Comparison of ENCODE assay signal across 17 cellular contexts in the genomic region with DNA sequence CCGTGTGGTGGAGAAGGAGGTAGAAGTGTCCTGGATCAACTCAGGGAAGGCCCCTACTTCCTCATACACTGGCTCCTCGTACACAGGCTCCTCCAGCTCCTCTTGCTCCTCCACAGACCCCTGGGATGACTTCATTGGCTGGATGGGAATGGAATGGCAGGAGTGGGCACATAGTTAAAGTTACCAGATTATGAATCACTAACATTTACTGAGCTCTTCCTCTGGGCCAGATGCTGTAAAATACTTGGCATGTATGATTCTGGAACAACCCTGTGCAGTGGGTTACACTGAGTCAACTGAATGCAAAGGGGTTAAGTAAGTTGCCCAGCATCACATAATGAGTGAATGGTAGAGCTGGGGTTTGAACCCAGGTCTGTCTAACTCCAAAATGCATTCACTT. TPM values are rescaled to one million over a fixed set of nuclear protein-coding genes. Genes with fewer than 3 reads are reported as not detected.
DNase-seq lines count a peak whose midpoint lies in the region; ATAC-seq, FAIRE-seq and TF ChIP-seq lines count a peak whose summit lies in the region.
"Had no signal": no experiment of that assay in that cellular context is flagged by ENCODE, and none has a peak within 500 bp of the region (broad histone marks: within the 10 kb centered on the region; RNA-seq: fewer than 3 reads in every experiment).

No MANE protein-coding gene starts in this region.

- peak overlapping the region; percentile 77 for H3K14ac ChIP-seq in IMR-90 (replicated peaks; ENCODE audit: low read depth, low read length)

- H3K9me1 ChIP-seq in IMR-90 (ENCODE audit: insufficient read depth, low read length) = peaks cover 3% of the 10 kb centered on the region; the same call in 1 of the 2 replicates

- no CpG with 5 or more reads among the region's 2 CpGs for WGBS in IMR-90 (ENCODE audit: extremely low coverage in 2 of 2, insufficient read length in 1 of 2), 2 experiments

- peak overlapping the region; percentile 93 for H2AK5ac ChIP-seq in IMR-90 (ENCODE audit: low read depth, low read length)

- TF ChIP-seq RAD21 in IMR-90 (IDR thresholded peaks at IDR 0.05; ENCODE audit: low read length) = no peak

- H2BK20ac ChIP-seq in IMR-90 (ENCODE audit: low read depth, low read length) = peak overlapping the region; percentile 50; the same call in 1 of the 2 replicates

- peaks cover 18% of the 10 kb centered on the region for H3K4me1 ChIP-seq in IMR-90 (ENCODE audit: control insufficient read depth, insufficient read depth, low read length)

- H3K9ac ChIP-seq in IMR-90 (ENCODE audit: low read depth, low read length) = no peak overlapping the region
- H3K9ac ChIP-seq: parathyroid adenoma had no signal

- DNase-seq in AG04449 (ENCODE audit: low read depth, low spot score) = peak; percentile 81
- peak; percentile 91 for DNase-seq in IMR-90
- peak; percentile 21 for DNase-seq in bronchial epithelial cell (ENCODE audit: low read depth)
- peak; percentile 93 for DNase-seq in kidney tubule cell (ENCODE audit: low spot score)
- DNase-seq in stimulated activated CD4-positive, alpha-beta T cell treated with anti-CD3 and anti-CD28 coated beads, Interleukin-15, amount 100 ng/mL, for 24 hours = no peak
- DNase-seq in hypothalamus (lab: John Stamatoyannopoulos, UW) = no peak
- DNase-seq: activated CD4-positive, alpha-beta T cell treated with anti-CD3 and anti-CD28 coated beads for 48 hours; activated T-cell treated with anti-CD3 and anti-CD28 coated beads, Interleukin-2, amount 50 U/mL, for 1 hour; AML-193; NCI-H1092 treated with DMSO at 0.1 percent for 48 hours; SHP77 treated with DMSO at 0.1 percent for 48 hours; substantia nigra; T-helper 9 cell had no signal

- peak overlapping the region; percentile 82 for H2BK5ac ChIP-seq in IMR-90 (ENCODE audit: low read depth, low read length, poor library complexity, severe bottlenecking)

- no peak for TF ChIP-seq POLR2A in IMR-90 (IDR thresholded peaks at IDR 0.05; ENCODE audit: low read depth, low read length)

- intact Hi-C loops in IMR-90 (cut with micrococcal nuclease) = no loop called here

- no peaks in the 10 kb centered on the region for H3K27me3 ChIP-seq in IMR-90 (ENCODE audit: control insufficient read depth, insufficient read depth, low read length)
- H3K27me3 ChIP-seq in bronchial epithelial cell (ENCODE audit: control insufficient read depth, insufficient read depth, low read length) = no peaks in the 10 kb centered on the region

- no peak for TF ChIP-seq CTCF in AG04449 (IDR thresholded peaks at IDR 0.05; ENCODE audit: insufficient read depth, low read length, missing control alignments)
- TF ChIP-seq CTCF in IMR-90 (conservative IDR thresholded peaks at IDR 0.05; ENCODE audit: low read depth, low read length) = no peak
- TF ChIP-seq CTCF in bronchial epithelial cell (IDR thresholded peaks at IDR 0.05; ENCODE audit: insufficient read depth, low read length, severe bottlenecking) = no peak

- peaks cover 3% of the 10 kb centered on the region; the same call in 1 of the 2 replicates for H4K20me1 ChIP-seq in IMR-90 (ENCODE audit: insufficient read depth, low read length)

- peak overlapping the region; percentile 7 to 87; a peak in 3 of 4 replicates for H4K8ac ChIP-seq in IMR-90 (ENCODE audit: low read depth in 2 of 2, low read length in 2 of 2)

- dilution Hi-C loops in IMR-90 (cut with HindIII; ENCODE audit: low sequenced_read_pairs, unreplicated experiment) = no loop called here

- H3K27ac ChIP-seq in IMR-90 (ENCODE audit: insufficient read depth, low read length) = peak overlapping the region; percentile 36
- H3K27ac ChIP-seq: parathyroid adenoma had no signal

- H3K79me1 ChIP-seq in IMR-90 (ENCODE audit: low read depth in 1 of 2, low read length in 2 of 2) = peaks cover 10 to 22% of the 10 kb centered on the region in 2 experiments

- in situ Hi-C loops in IMR-90 (cut with MboI; ENCODE audit: low sequenced_read_pairs) = no loop called here

- CTCF ChIA-PET in AG04449 (lab: Yijun Ruan, JAX) (interaction anchor here (0.7 to 1.8 kb wide), 9 partner anchors 10 to 307 kb away, joined by 3 to 11 read pairs (median 5); a partner anchor contains a TSS), IMR-90 (lab: Yijun Ruan, JAX) (interaction anchor here (1.1 kb wide), 1 partner anchor 28 kb away, joined by 3 read pairs; no protein-coding TSS in a partner anchor)

- peak overlapping the region; percentile 35; the same call in 1 of the 2 replicates for H3K23ac ChIP-seq in IMR-90 (ENCODE audit: low read depth, low read length)

- no peak for FAIRE-seq in bronchial epithelial cell (lab: Jason Lieb, UNC)

- H3K56ac ChIP-seq in IMR-90 (ENCODE audit: extremely low read depth, insufficient read depth, low read length) = no peak overlapping the region

- no peaks in the 10 kb centered on the region for H3K9me3 ChIP-seq in IMR-90 (ENCODE audit: control insufficient read depth, insufficient read depth, low read length)

- H3K4me3 ChIP-seq in AG04449 (ENCODE audit: low read depth, low read length) (no peak overlapping the region), IMR-90 (ENCODE audit: insufficient read depth, low read depth, low read length) (no peak overlapping the region), bronchial epithelial cell (ENCODE audit: low read depth, low read length) (no peak overlapping the region)

- peak overlapping the region; percentile 86 for H2BK120ac ChIP-seq in IMR-90 (ENCODE audit: low read depth, low read length)

- peak overlapping the region; percentile 92 for H2AK9ac ChIP-seq in IMR-90 (replicated peaks; ENCODE audit: low read depth, low read length, poor library complexity)

- peak overlapping the region; percentile 78 for H2AFZ ChIP-seq in IMR-90 (replicated peaks; ENCODE audit: low read length, poor library complexity)
- H2AFZ ChIP-seq: parathyroid adenoma had no signal

- H3K4me2 ChIP-seq in IMR-90 (ENCODE audit: low read depth, low read length) = no peak overlapping the region; the same call in 1 of the 2 replicates

- peak overlapping the region; percentile 85; the same call in 1 of the 3 replicates for H2BK15ac ChIP-seq in IMR-90 (ENCODE audit: low read depth, low read length)

- peak; percentile 65 for ATAC-seq in IMR-90 (ENCODE audit: low read depth)
- no peak for ATAC-seq in HG02852 (IDR thresholded peaks at IDR 0.05; ENCODE audit: unreplicated experiment)
- no peak for ATAC-seq in GM19035 (IDR thresholded peaks at IDR 0.05; ENCODE audit: unreplicated experiment)
- ATAC-seq: activated naive CD4-positive, alpha-beta T cell treated with anti-CD3 and anti-CD28 coated beads, Interleukin-2, amount 50 U/mL, for 72 hours had no signal

- POLR2A ChIA-PET in AG04449 (lab: Yijun Ruan, JAX) = interaction anchor here (0.7 to 1.3 kb wide), 3 partner anchors 15 to 22 kb away, joined by 3 to 10 read pairs (median 5); a partner anchor contains a TSS
- POLR2A ChIA-PET in IMR-90 (lab: Charles Lee; ENCODE audit: unreplicated experiment) = interaction anchor here (0.6 kb wide), 1 partner anchor 160 kb away, joined by 3 read pairs; no protein-coding TSS in a partner anchor

- peak overlapping the region; percentile 56; the same call in 1 of the 2 replicates for H4K5ac ChIP-seq in IMR-90 (ENCODE audit: low read depth, low read length)

- H4K91ac ChIP-seq in IMR-90 (ENCODE audit: insufficient read depth, low read depth, low read length) = peak overlapping the region; percentile 74

- H3K18ac ChIP-seq in IMR-90 (ENCODE audit: low read depth, low read length) = peak overlapping the region; percentile 21; the same call in 1 of the 2 replicates

- no TSS peak for BruUV-seq in IMR-90 (replicated peaks; lab: Mats Ljungman, UMichigan)

- peaks cover 10% of the 10 kb centered on the region; the same call in 1 of the 2 replicates for H3K36me3 ChIP-seq in IMR-90 (ENCODE audit: control insufficient read depth, insufficient read depth, low read length)
- H3K36me3 ChIP-seq in bronchial epithelial cell (ENCODE audit: control insufficient read depth, insufficient read depth, low read length) = peaks cover 14% of the 10 kb centered on the region

- peak overlapping the region; percentile 88 for H3K4ac ChIP-seq in IMR-90 (ENCODE audit: low read depth, low read length)

TF ChIP-seq in IMR-90, 13 proteins besides CTCF, POLR2A, EP300 and RAD21 (continues in another document):
- TF ChIP-seq FOS (IDR thresholded peaks at IDR 0.05; ENCODE audit: low read depth, low read length) = no peak; the same call in 1 of the 2 replicates
- peak; percentile 16; the same call in 1 of the 2 replicates for TF ChIP-seq MAFK (IDR thresholded peaks at IDR 0.05; ENCODE audit: low read depth, low read length)
- no peak for TF ChIP-seq SMC3 (IDR thresholded peaks at IDR 0.05; ENCODE audit: low read depth, low read length)
- no peak for TF ChIP-seq BHLHE40 (IDR thresholded peaks at IDR 0.05; ENCODE audit: low read depth, low read length)
- no peak for TF ChIP-seq MAZ (IDR thresholded peaks at IDR 0.05; ENCODE audit: borderline replicate concordance, low read depth, low read length)

RNA-seq across cellular contexts. Expression of a gene that starts 3.1 kb away (rescaled TPM):
- total RNA-seq in IMR-90 (2012; rRNA removed) (32.8 and 33.2 TPM in 2 replicates), bronchial epithelial cell (14.2 and 17.2 TPM in 2 replicates)
- polyA plus RNA-seq in IMR-90 (2012; rRNA removed) = 58.7 and 62.1 TPM in 2 replicates
- 28.5 and 58.9 TPM in 2 replicates for polyA plus RNA-seq in IMR-90 (2012; cell fraction: cytosol; rRNA removed)
- 598 and 798 TPM in 2 replicates for polyA plus RNA-seq in IMR-90 (2012; cell fraction: nucleus; rRNA removed; ENCODE audit: low replicate concordance)

RNA-seq across cellular contexts. Expression of a gene that starts 17.5 kb away (rescaled TPM):
- total RNA-seq in IMR-90 (2012; rRNA removed) (2.2 TPM in 2 replicates), bronchial epithelial cell (14.2 and 16.6 TPM in 2 replicates)
- polyA plus RNA-seq in IMR-90 (2012; rRNA removed) = 7.6 and 9.1 TPM in 2 replicates
- polyA plus RNA-seq in IMR-90 (2012; cell fraction: cytosol; rRNA removed) = 6.7 and 7.8 TPM in 2 replicates
- polyA plus RNA-seq in IMR-90 (2012; cell fraction: nucleus; rRNA removed; ENCODE audit: low replicate concordance) = 18.2 and 44.0 TPM in 2 replicates

RNA-seq across cellular contexts. Expression of a gene that starts 17.6 kb away (rescaled TPM):
- 71.7 and 84.2 TPM in 2 replicates for total RNA-seq in IMR-90 (2012; rRNA removed)
- polyA plus RNA-seq in IMR-90 (2012; rRNA removed) = 78.6 and 89.7 TPM in 2 replicates
- 46.2 and 62.2 TPM in 2 replicates for polyA plus RNA-seq in IMR-90 (2012; cell fraction: cytosol; rRNA removed)
- 123 and 229 TPM in 2 replicates for polyA plus RNA-seq in IMR-90 (2012; cell fraction: nucleus; rRNA removed; ENCODE audit: low replicate concordance)
- 72.7 and 87.1 TPM in 2 replicates for total RNA-seq in bronchial epithelial cell

RNA-seq across cellular contexts. Expression of a gene that starts 27.7 kb away (rescaled TPM):
- 1.4 and 2.2 TPM in 2 replicates for total RNA-seq in IMR-90 (2012; rRNA removed)
- polyA plus RNA-seq in IMR-90 (2012; rRNA removed) = 6.6 and 6.9 TPM in 2 replicates
- polyA plus RNA-seq in IMR-90 (2012; cell fraction: cytosol; rRNA removed) = 3.8 and 4.4 TPM in 2 replicates
- polyA plus RNA-seq in IMR-90 (2012; cell fraction: nucleus; rRNA removed; ENCODE audit: low replicate concordance) = 24.9 and 36.4 TPM in 2 replicates
- 3.7 and 4.0 TPM in 2 replicates for total RNA-seq in bronchial epithelial cell

RNA-seq across cellular contexts. Expression of a gene that starts 35.5 kb away (rescaled TPM):
- total RNA-seq in IMR-90 (2012; rRNA removed) (12.0 and 15.8 TPM in 2 replicates), bronchial epithelial cell (48.2 and 57.1 TPM in 2 replicates)
- 30.7 and 37.4 TPM in 2 replicates for polyA plus RNA-seq in IMR-90 (2012; rRNA removed)
- polyA plus RNA-seq in IMR-90 (2012; cell fraction: cytosol; rRNA removed) = 16.8 and 22.1 TPM in 2 replicates
- polyA plus RNA-seq in IMR-90 (2012; cell fraction: nucleus; rRNA removed; ENCODE audit: low replicate concordance) = 53.9 and 92.2 TPM in 2 replicates

Comparison
In these comparisons a context has a peak if more than half of its experiments do, and no peak if none do; other contexts are left out.
1. DNase-seq: peak in AG04449 (single experiment), IMR-90 (single experiment), bronchial epithelial cell (single experiment) and kidney tubule cell (single experiment); none in stimulated activated CD4-positive, alpha-beta T cell treated with anti-CD3 and anti-CD28 coated beads, Interleukin-15, amount 100 ng/mL, for 24 hours (single experiment) and hypothalamus (0 of 51).